In the genomic region with DNA sequence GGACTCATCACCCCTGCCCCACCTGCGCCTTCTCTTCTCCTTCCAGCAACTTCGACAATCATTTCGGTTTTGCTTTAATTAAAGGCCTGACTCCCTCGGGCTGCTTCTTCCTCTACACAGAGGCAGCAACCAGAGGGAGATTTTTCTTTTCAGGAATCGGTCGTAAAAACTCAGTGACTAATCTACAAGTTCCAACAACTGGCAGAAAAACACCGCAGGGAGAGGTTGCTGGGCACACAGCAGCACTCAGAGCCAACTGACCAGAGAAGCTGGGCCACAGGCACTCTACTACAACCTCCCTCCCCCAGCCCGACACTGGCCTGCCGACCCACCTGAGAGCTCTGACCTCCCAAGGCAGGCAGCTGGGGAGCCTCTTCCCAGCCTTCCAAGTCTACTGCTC, we compare ENCODE assay signal across 10 cellular contexts. TPM values are rescaled to one million over a fixed set of nuclear protein-coding genes. Genes with fewer than 3 reads are reported as not detected.
"Had no signal": no experiment of that assay in that cellular context is flagged by ENCODE, and none has a peak within 500 bp of the region (broad histone marks: within the 10 kb centered on the region; RNA-seq: fewer than 3 reads in every experiment).

No MANE protein-coding gene starts in this region.

RNA-seq across cellular contexts. Expression of a gene that starts 48.1 kb away (rescaled TPM):
- total RNA-seq: subcutaneous adipose tissue, thoracic aorta, urinary bladder, vagina had no signal

RNA-seq across cellular contexts. Expression of a gene that starts 57.7 kb away (rescaled TPM):
- total RNA-seq: stomach, subcutaneous adipose tissue, suprapubic skin, temporal lobe, thoracic aorta, tibial nerve, transverse colon, urinary bladder, uterus, vagina had no signal
- polyA plus RNA-seq: urinary bladder had no signal
